1 cellular context compared by ENCODE assay signal in genomic region chr2:30862054-30862651, GRCh38.
A peak's percentile ranks its signal among the peaks of the same experiment; 100 is the strongest.
TF ChIP-seq lines count a peak whose summit lies in the region.

No MANE protein-coding gene starts in this region.

TF ChIP-seq in HepG2, 621 proteins besides CTCF, POLR2A, EP300 and RAD21 (continued from another document and continues in another):
- TF ChIP-seq HNF1A (IDR thresholded peaks at IDR 0.05; ENCODE audit: low read depth): no peak
- TF ChIP-seq HNF1A (CRISPR knock-in tag; IDR thresholded peaks at IDR 0.05; ENCODE audit: borderline replicate concordance): no peak
- TF ChIP-seq ZBTB40 (IDR thresholded peaks at IDR 0.05): no peak
- no peak for TF ChIP-seq ZBTB40 (CRISPR knock-in tag; IDR thresholded peaks at IDR 0.05)
- 0 out of 4 replicates have a peak, but pooled peaks of 1 of the 2 experiments have one; percentile 32 for TF ChIP-seq HMGXB4 (CRISPR knock-in tag; IDR thresholded peaks at IDR 0.05; ENCODE audit: borderline replicate concordance in 1 of 2, low read depth in 1 of 2)
- TF ChIP-seq ZBTB10 (CRISPR knock-in tag; IDR thresholded peaks at IDR 0.05; ENCODE audit: borderline replicate concordance): no peak
- no peak for TF ChIP-seq ZNF550 (CRISPR knock-in tag; IDR thresholded peaks at IDR 0.05; ENCODE audit: borderline replicate concordance)
- TF ChIP-seq HBP1 (CRISPR knock-in tag; IDR thresholded peaks at IDR 0.05; ENCODE audit: low read depth): no peak
- no peak for TF ChIP-seq BRF2 (CRISPR knock-in tag; IDR thresholded peaks at IDR 0.05)
- TF ChIP-seq TRIM24 (CRISPR knock-in tag; IDR thresholded peaks at IDR 0.05): no peak
- no peak for TF ChIP-seq ZNF317 (CRISPR knock-in tag; IDR thresholded peaks at IDR 0.05)
- TF ChIP-seq BCL6 (CRISPR knock-in tag; IDR thresholded peaks at IDR 0.05): no peak
- TF ChIP-seq MEIS2 (CRISPR knock-in tag; IDR thresholded peaks at IDR 0.05): no peak
- TF ChIP-seq ZNF777 (CRISPR knock-in tag; IDR thresholded peaks at IDR 0.05): no peak
- TF ChIP-seq SIX4 (CRISPR knock-in tag; IDR thresholded peaks at IDR 0.05): no peak
- TF ChIP-seq HDAC1 (CRISPR knock-in tag; IDR thresholded peaks at IDR 0.05): no peak
- no peak for TF ChIP-seq ZNF768 (CRISPR knock-in tag; IDR thresholded peaks at IDR 0.05)
- TF ChIP-seq MZF1 (CRISPR knock-in tag; IDR thresholded peaks at IDR 0.05; ENCODE audit: borderline replicate concordance): no peak
- peak; percentile 89 for TF ChIP-seq SMC3 (IDR thresholded peaks at IDR 0.05; ENCODE audit: low read length)
- no peak for TF ChIP-seq LBX2 (CRISPR knock-in tag; IDR thresholded peaks at IDR 0.05; ENCODE audit: borderline replicate concordance)
- TF ChIP-seq FOXK1 (CRISPR knock-in tag; IDR thresholded peaks at IDR 0.05; ENCODE audit: borderline replicate concordance, low read depth): 0 out of 2 replicates have a peak, but pooled peaks have one; percentile 22
- TF ChIP-seq ZNF207 (IDR thresholded peaks at IDR 0.05; ENCODE audit: borderline replicate concordance): no peak
- TF ChIP-seq ZNF792 (CRISPR knock-in tag; IDR thresholded peaks at IDR 0.05): no peak
- no peak for TF ChIP-seq FLYWCH1 (CRISPR knock-in tag; IDR thresholded peaks at IDR 0.05)
- no peak for TF ChIP-seq ZNF816 (CRISPR knock-in tag; IDR thresholded peaks at IDR 0.05; ENCODE audit: borderline replicate concordance)
- no peak for TF ChIP-seq ETV6 (CRISPR knock-in tag; conservative IDR thresholded peaks at IDR 0.05)
- TF ChIP-seq POLR2G (IDR thresholded peaks at IDR 0.05; ENCODE audit: low read depth, low read length): no peak
- 0 out of 2 replicates have a peak, but pooled peaks have one; percentile 24 for TF ChIP-seq ONECUT2 (CRISPR knock-in tag; IDR thresholded peaks at IDR 0.05)
- TF ChIP-seq THAP8 (CRISPR knock-in tag; IDR thresholded peaks at IDR 0.05; ENCODE audit: borderline replicate concordance): no peak
- TF ChIP-seq ZBTB7B (CRISPR knock-in tag; IDR thresholded peaks at IDR 0.05): no peak
- TF ChIP-seq TSC22D2 (CRISPR knock-in tag; IDR thresholded peaks at IDR 0.05; ENCODE audit: borderline replicate concordance): no peak
- no peak for TF ChIP-seq HHEX (CRISPR knock-in tag; IDR thresholded peaks at IDR 0.05)
- no peak for TF ChIP-seq ZNF672 (CRISPR knock-in tag; IDR thresholded peaks at IDR 0.05)
- no peak for TF ChIP-seq ZFX (CRISPR knock-in tag; IDR thresholded peaks at IDR 0.05; ENCODE audit: low read depth)
- TF ChIP-seq MEIS1 (CRISPR knock-in tag; IDR thresholded peaks at IDR 0.05; ENCODE audit: borderline replicate concordance): no peak
- no peak for TF ChIP-seq TFDP2 (CRISPR knock-in tag; IDR thresholded peaks at IDR 0.05)
- TF ChIP-seq TMF1 (CRISPR knock-in tag; IDR thresholded peaks at IDR 0.05; ENCODE audit: low read depth): no peak
